ENCODE assay signal across 24 cellular contexts in the genomic region with DNA sequence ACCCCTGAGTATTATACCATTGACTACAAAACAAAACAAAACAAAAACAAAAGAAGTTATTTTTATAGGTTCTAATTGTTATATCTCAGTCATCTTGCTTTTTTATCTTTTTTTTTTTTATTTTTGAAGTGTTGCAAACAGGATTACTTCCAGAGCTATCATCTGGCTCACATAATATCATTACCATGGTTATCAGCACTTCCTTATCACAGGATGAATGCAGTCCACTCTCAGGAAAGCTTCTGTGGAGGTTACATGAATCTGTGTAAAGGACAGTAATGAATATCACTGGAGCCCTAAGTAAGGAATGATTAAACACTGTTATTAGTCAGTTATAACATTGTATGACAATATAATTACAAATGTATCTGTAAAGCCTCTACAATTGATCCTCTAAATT.
"Had no signal": no experiment of that assay in that cellular context is flagged by ENCODE, and none has a peak within 500 bp of the region (broad histone marks: within the 10 kb centered on the region; RNA-seq: fewer than 3 reads in every experiment).

No MANE protein-coding gene starts in this region.

- H3K27me3 Mint-ChIP-seq: naive thymus-derived CD8-positive, alpha-beta T cell; stimulated activated memory B cell treated with anti-CD40 and anti-IgM and Interleukin-4, amounts not matched to agents 10 μg/mL and 1 μg/mL and 100 μg/mL, for 72 hours; type B pancreatic cell had no signal

- H3K4me2 ChIP-seq: hepatocyte had no signal

- DNase-seq: dorsolateral prefrontal cortex; effector CD4-positive, alpha-beta T cell; foreskin keratinocyte; heart left ventricle; left cardiac atrium; left lung; mesenchymal stem cell; naive thymus-derived CD8-positive, alpha-beta T cell; nephron progenitor cell; occipital lobe; ovary; retina; stimulated activated CD4-positive, alpha-beta T cell treated with anti-CD3 and anti-CD28 coated beads, Interleukin-2, amount 100 ng/mL, for 24 hours; stimulated activated CD4-positive, alpha-beta T cell treated with anti-CD3 and anti-CD28 coated beads, Interleukin-4, amount 100 ng/mL, for 24 hours; stimulated activated naive CD8-positive, alpha-beta T cell treated with anti-CD3 and anti-CD28 coated beads, Interleukin-15, Interleukin-2, amounts not matched to agents 100 U/mL and 50 U/mL, for 24 hours; substantia nigra; testis; tibial artery had no signal

- H3K4me3 Mint-ChIP-seq: naive thymus-derived CD8-positive, alpha-beta T cell; nephron progenitor cell; stimulated activated memory B cell treated with anti-CD40 and anti-IgM and Interleukin-4, amounts not matched to agents 10 μg/mL and 1 μg/mL and 100 μg/mL, for 72 hours; type B pancreatic cell had no signal

- H3K4me3 ChIP-seq: dorsolateral prefrontal cortex, esophagus muscularis mucosa, gastroesophageal sphincter, heart left ventricle, hepatocyte, left lung, ovary, testis, tibial artery had no signal

- ATAC-seq: foreskin keratinocyte; gastroesophageal sphincter; heart left ventricle; left cardiac atrium; left lung; naive thymus-derived CD8-positive, alpha-beta T cell; sciatic nerve; stimulated activated memory B cell treated with anti-CD40 and anti-IgM and Interleukin-4, amounts not matched to agents 10 μg/mL and 1 μg/mL and 100 μg/mL, for 72 hours; stimulated activated naive CD8-positive, alpha-beta T cell treated with anti-CD3 and anti-CD28 coated beads, Interleukin-15, Interleukin-2, amounts not matched to agents 100 U/mL and 50 U/mL, for 24 hours had no signal

- H3K4me1 ChIP-seq: esophagus muscularis mucosa, foreskin keratinocyte, gastroesophageal sphincter, left lung, testis, tibial artery had no signal

- H3K9me3 ChIP-seq: esophagus muscularis mucosa, gastroesophageal sphincter, left lung, ovary, testis, tibial artery had no signal

- H3K79me2 ChIP-seq: hepatocyte had no signal

- H3K4me1 Mint-ChIP-seq: naive thymus-derived CD8-positive, alpha-beta T cell; stimulated activated memory B cell treated with anti-CD40 and anti-IgM and Interleukin-4, amounts not matched to agents 10 μg/mL and 1 μg/mL and 100 μg/mL, for 72 hours had no signal

- H3K36me3 Mint-ChIP-seq: naive thymus-derived CD8-positive, alpha-beta T cell; stimulated activated memory B cell treated with anti-CD40 and anti-IgM and Interleukin-4, amounts not matched to agents 10 μg/mL and 1 μg/mL and 100 μg/mL, for 72 hours had no signal

- H3K27ac ChIP-seq: dorsolateral prefrontal cortex, esophagus muscularis mucosa, foreskin keratinocyte, gastroesophageal sphincter, heart left ventricle, hepatocyte, left lung, ovary, testis, tibial artery had no signal

- H2AFZ ChIP-seq: hepatocyte had no signal

- H3K27me3 ChIP-seq: dorsolateral prefrontal cortex, esophagus muscularis mucosa, foreskin keratinocyte, gastroesophageal sphincter, heart left ventricle, hepatocyte, left lung, ovary, testis, tibial artery had no signal

- H3K36me3 ChIP-seq: gastroesophageal sphincter, heart left ventricle, left lung, ovary had no signal

- H3K27ac Mint-ChIP-seq: naive thymus-derived CD8-positive, alpha-beta T cell; nephron progenitor cell; stimulated activated memory B cell treated with anti-CD40 and anti-IgM and Interleukin-4, amounts not matched to agents 10 μg/mL and 1 μg/mL and 100 μg/mL, for 72 hours; type B pancreatic cell had no signal
